ENCODE assay signal across 8 cellular contexts in the genomic region with DNA sequence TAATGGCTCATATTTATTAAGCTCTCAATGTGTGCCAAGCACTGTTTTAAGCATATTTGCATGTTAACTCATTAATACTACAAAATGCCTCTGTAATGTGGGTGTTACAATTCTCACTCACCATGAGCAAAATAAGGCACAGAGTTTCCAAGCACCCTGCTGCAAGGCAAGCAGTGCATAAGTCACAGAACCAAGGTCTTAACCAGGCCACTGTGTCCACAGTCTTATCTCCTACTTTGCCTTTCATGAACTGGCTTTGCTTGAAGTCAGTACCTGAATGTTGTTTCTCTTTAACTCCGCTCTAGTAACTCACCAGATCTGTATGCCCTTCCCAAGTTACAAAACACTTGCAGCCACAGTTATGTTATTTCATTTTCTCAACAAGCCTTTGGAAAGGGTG.
"Had no signal": no experiment of that assay in that cellular context is flagged by ENCODE, and none has a peak within 500 bp of the region (broad histone marks: within the 10 kb centered on the region; RNA-seq: fewer than 3 reads in every experiment).

No MANE protein-coding gene starts in this region.

- DNase-seq: GDM1, GF-D8 had no signal

- ATAC-seq: GM12878 had no signal

- FAIRE-seq: G401.6, GM12878, GM12891, GM12892, GM18507, GM19239 had no signal

- H3K4me3 ChIP-seq: GM12878 had no signal
